Comparison of ENCODE assay signal across 10 cellular contexts in genomic region chr1:206905295-206906164, GRCh38. TPM values are rescaled to one million over a fixed set of nuclear protein-coding genes. Genes with fewer than 3 reads are reported as not detected.
DNase-seq lines count a peak whose midpoint lies in the region; ATAC-seq, FAIRE-seq and TF ChIP-seq lines count a peak whose summit lies in the region.
"Had no signal": no experiment of that assay in that cellular context is flagged by ENCODE, and none has a peak within 500 bp of the region (broad histone marks: within the 10 kb centered on the region; RNA-seq: fewer than 3 reads in every experiment).

No MANE protein-coding gene starts in this region.

- DNase-seq in ACHN (peak; percentile 78), H54 (ENCODE audit: insufficient read length, low spot score) (peak; percentile 87), T-helper 17 cell (no peak), fibroblast of villous mesenchyme (ENCODE audit: low read depth) (peak; percentile 81), middle frontal gyrus (ENCODE audit: extremely low spot score, low spot score) (no peak), small intestine (no peak), neural progenitor cell (ENCODE audit: low spot score) (no peak)

- no peaks in the 10 kb centered on the region for H3K9me3 Mint-ChIP-seq in neural progenitor cell

- in situ Hi-C loops in ACHN (cut with HindIII; ENCODE audit: low pct_ligation_motif_present, low pct_unique_long_range_greater_than_20kb, low sequenced_read_pairs): no loop called here

- ATAC-seq in T-helper 17 cell (peak; percentile 26), HG03045 (IDR thresholded peaks at IDR 0.05; ENCODE audit: unreplicated experiment) (no peak)

- peaks cover 9% of the 10 kb centered on the region for H3F3A ChIP-seq in neural progenitor cell (ENCODE audit: low read depth)

- H3K4me1 Mint-ChIP-seq in T-helper 17 cell: peaks cover 47% of the 10 kb centered on the region
- H3K4me1 Mint-ChIP-seq in neural progenitor cell: peaks cover 3% of the 10 kb centered on the region

- H3K27ac Mint-ChIP-seq in T-helper 17 cell (peak overlapping the region; percentile 97), neural progenitor cell (no peak overlapping the region)

- no peak for TF ChIP-seq POLR2A in H54 (IDR thresholded peaks at IDR 0.05; ENCODE audit: low read depth, low read length)

- H3K27me3 Mint-ChIP-seq in T-helper 17 cell (no peaks in the 10 kb centered on the region), neural progenitor cell (ENCODE audit: insufficient read depth, low read depth) (peaks cover 34% of the 10 kb centered on the region)

- peak overlapping the region; percentile 85 for H3K4me3 Mint-ChIP-seq in T-helper 17 cell
- H3K4me3 Mint-ChIP-seq in neural progenitor cell: no peak overlapping the region

- H3K36me3 Mint-ChIP-seq in T-helper 17 cell (ENCODE audit: low read depth): peaks cover 14% of the 10 kb centered on the region
- H3K36me3 Mint-ChIP-seq in neural progenitor cell: no peaks in the 10 kb centered on the region

- 66 to 84% (median 72%) methylated on average over 4 of the region's 4 CpGs for whole genome bisulfite sequencing in small intestine, 3 donors

- H4K20me1 ChIP-seq in neural progenitor cell (ENCODE audit: low read depth): peaks cover 3% of the 10 kb centered on the region

- no peak overlapping the region for H3K4me3 ChIP-seq in fibroblast of villous mesenchyme (ENCODE audit: low read depth, low read length)
- no peak overlapping the region for H3K4me3 ChIP-seq in small intestine (ENCODE audit: low read depth in 1 of 2, low read length in 2 of 2)
- H3K4me3 ChIP-seq in neural progenitor cell: no peak overlapping the region

- no peak for TF ChIP-seq CTCF in fibroblast of villous mesenchyme (IDR thresholded peaks at IDR 0.05; ENCODE audit: insufficient read depth, low read depth, low read length)
- no peak for TF ChIP-seq CTCF in neural progenitor cell (IDR thresholded peaks at IDR 0.05)

- no peak overlapping the region for H3K4me2 ChIP-seq in neural progenitor cell

- no peaks in the 10 kb centered on the region for H3K27me3 ChIP-seq in small intestine (ENCODE audit: control insufficient read depth in 2 of 2, insufficient read depth in 2 of 2, low read length in 2 of 2)
- H3K27me3 ChIP-seq in neural progenitor cell: peaks cover 41% of the 10 kb centered on the region

- H3K79me2 ChIP-seq in neural progenitor cell (ENCODE audit: low read depth): no peaks in the 10 kb centered on the region

- H2AFZ ChIP-seq in neural progenitor cell (replicated peaks): no peak overlapping the region

- H3K36me3 ChIP-seq in small intestine (ENCODE audit: control insufficient read depth in 2 of 2, insufficient read depth in 2 of 2, low read length in 2 of 2) (no peaks in the 10 kb centered on the region), neural progenitor cell (no peaks in the 10 kb centered on the region)
- H3K36me3 ChIP-seq: neutrophil had no signal

- H3K9me3 ChIP-seq in T-helper 17 cell (ENCODE audit: control insufficient read depth, low read length, poor library complexity, severe bottlenecking) (no peaks in the 10 kb centered on the region), small intestine (ENCODE audit: control insufficient read depth, low read depth) (no peaks in the 10 kb centered on the region), neural progenitor cell (ENCODE audit: low read depth) (no peaks in the 10 kb centered on the region)
- H3K9me3 ChIP-seq: neutrophil had no signal

- H3K27ac ChIP-seq in small intestine (ENCODE audit: low read depth in 1 of 2, low read length in 1 of 2): no peak overlapping the region
- no peak overlapping the region for H3K27ac ChIP-seq in neural progenitor cell
- H3K27ac ChIP-seq: neutrophil had no signal

- FAIRE-seq in H54 (lab: Jason Lieb, UNC): peak; percentile 36
- FAIRE-seq in small intestine (lab: Jason Lieb, UNC): no peak

- H3K4me1 ChIP-seq in small intestine (ENCODE audit: control insufficient read depth in 2 of 2, insufficient read depth in 1 of 2, low read depth in 1 of 2, low read length in 1 of 2) (no peaks in the 10 kb centered on the region), neural progenitor cell (peaks cover 4% of the 10 kb centered on the region)

- H3K9ac ChIP-seq in neural progenitor cell: no peak overlapping the region

RNA-seq across cellular contexts. Expression of gene IL24, which starts 8.3 kb away (rescaled TPM):
- not detected for total RNA-seq in T-helper 17 cell
- 0.86 and 2.6 TPM in 2 replicates for total RNA-seq in fibroblast of villous mesenchyme
- under 1 TPM in 1 of 3 donors, not detected in 2; 0.24 TPM for polyA plus RNA-seq in small intestine
- total RNA-seq in neural progenitor cell (ENCODE audit: low replicate concordance): not detected in 2 replicates

RNA-seq across cellular contexts. Expression of gene FCMR, which starts 16.2 kb away (rescaled TPM):
- total RNA-seq in T-helper 17 cell (100 to 1,000 TPM; 206 to 249 TPM), fibroblast of villous mesenchyme (1.3 and 1.6 TPM in 2 replicates), neural progenitor cell (ENCODE audit: low replicate concordance) (not detected in 2 replicates)
- 1 to 10 TPM; 1.1 to 6.9 (median 2.4) TPM for polyA plus RNA-seq in small intestine

RNA-seq across cellular contexts. Expression of gene IL20, which starts 40.1 kb away (rescaled TPM):
- not detected for total RNA-seq in T-helper 17 cell
- 0.32 and 0.86 TPM in 2 replicates for total RNA-seq in fibroblast of villous mesenchyme
- not detected for polyA plus RNA-seq in small intestine
- total RNA-seq in neural progenitor cell (ENCODE audit: low replicate concordance): not detected in 2 replicates
- total RNA-seq: activated CD8-positive, alpha-beta memory T cell treated with anti-CD3 and anti-CD28 coated beads for 36 hours had no signal

RNA-seq across cellular contexts. Expression of gene PIGR, which starts 40.7 kb away (rescaled TPM):
- total RNA-seq in T-helper 17 cell: not detected
- total RNA-seq in fibroblast of villous mesenchyme: not detected in 2 replicates
- 1,000 to 10,000 TPM in 1 of 3 donors, 100 to 1,000 TPM in 2; 381 to 3,013 (median 616) TPM for polyA plus RNA-seq in small intestine
- not detected in 2 replicates for total RNA-seq in neural progenitor cell (ENCODE audit: low replicate concordance)

Comparison
In these comparisons a context has a peak if more than half of its experiments do, and no peak if none do; other contexts are left out.
1. DNase-seq: peak in ACHN (single experiment), H54 (single experiment) and fibroblast of villous mesenchyme (single experiment); none in T-helper 17 cell (0 of 3), middle frontal gyrus (single experiment), small intestine (single experiment) and neural progenitor cell (single experiment).
2. RNA of gene FCMR, which starts 16.2 kb away (total RNA-seq): 206 to 249 TPM in T-helper 17 cell; 1.3 to 1.6 TPM in fibroblast of villous mesenchyme and not detected in neural progenitor cell; every median in the first group is over 10 times any median in the second.